In genomic region chr11:44614281-44614680, GRCh38 we compare ENCODE assay signal across 13 cellular contexts. TPM values are rescaled to one million over a fixed set of nuclear protein-coding genes. Genes with fewer than 3 reads are reported as not detected.
DNase-seq lines count a peak whose midpoint lies in the region; TF ChIP-seq lines count a peak whose summit lies in the region.
"Had no signal": no experiment of that assay in that cellular context is flagged by ENCODE, and none has a peak within 500 bp of the region (broad histone marks: within the 10 kb centered on the region; RNA-seq: fewer than 3 reads in every experiment).

No MANE protein-coding gene starts in this region.

- H2BK5ac ChIP-seq in neuronal stem cell (ENCODE audit: low read length): no peak overlapping the region

- no peak overlapping the region for H2BK12ac ChIP-seq in neuronal stem cell (ENCODE audit: low read length)

- H4K91ac ChIP-seq in neuronal stem cell (ENCODE audit: low read depth, low read length, poor library complexity): no peak overlapping the region

- H2BK120ac ChIP-seq in neuronal stem cell (ENCODE audit: low read depth, low read length): no peak overlapping the region

- H2AK5ac ChIP-seq in neuronal stem cell (ENCODE audit: low read depth, low read length): no peak overlapping the region

- H3K9ac ChIP-seq in neuronal stem cell (ENCODE audit: low read depth, low read length, poor library complexity): no peak overlapping the region

- H2AFZ ChIP-seq in neuronal stem cell (ENCODE audit: low read length): no peak overlapping the region

- no peak overlapping the region for H2BK15ac ChIP-seq in neuronal stem cell (ENCODE audit: low read length)

- CTCF ChIA-PET in CD4-positive, alpha-beta memory T cell (lab: Charles Lee; ENCODE audit: partially characterized antibody): interaction anchor here (1.0 to 10.8 kb wide), 7 partner anchors 10 to 490 kb away, joined by 3 to 699 read pairs (median 5); partner anchors contain the start of gene CD82

- H3K4me1 ChIP-seq in CD4-positive, alpha-beta memory T cell (ENCODE audit: insufficient read depth, low read length): peaks cover 78% of the 10 kb centered on the region
- peaks cover 8 to 30% of the 10 kb centered on the region in 2 donors for H3K4me1 ChIP-seq in ascending aorta
- peaks cover 0 to 5% of the 10 kb centered on the region in 2 donors for H3K4me1 ChIP-seq in neuronal stem cell (ENCODE audit: control insufficient read depth in 2 of 2, insufficient read depth in 1 of 2, low read depth in 1 of 2, low read length in 2 of 2)

- H3K27ac ChIP-seq in CD4-positive, alpha-beta memory T cell (ENCODE audit: low read depth, low read length): peak overlapping the region; percentile 21
- H3K27ac ChIP-seq in ascending aorta: peak overlapping the region; percentile 21 to 54
- H3K27ac ChIP-seq in neuronal stem cell (replicated peaks; ENCODE audit: low read length): no peak overlapping the region
- H3K27ac ChIP-seq: left lung had no signal

- intact Hi-C loops in CD4-positive, alpha-beta memory T cell (cut with micrococcal nuclease): no loop called here
- intact Hi-C loops in ascending aorta (cut with DNase I): loop anchor here (10.0 kb wide), 2 partner anchors 151 to 519 kb away; partner anchors contain the start of gene EXT2

- H3K23ac ChIP-seq in neuronal stem cell (ENCODE audit: low read depth, low read length, poor library complexity): no peak overlapping the region

- H3K4me3 Mint-ChIP-seq in CD4-positive, alpha-beta memory T cell: peak overlapping the region in 2 of 8 donors; percentile 2 to 36
- H3K4me3 Mint-ChIP-seq: natural killer cell had no signal

- H3K4me3 ChIP-seq in CD4-positive, alpha-beta memory T cell (ENCODE audit: low read length in 2 of 2): no peak overlapping the region
- H3K4me3 ChIP-seq in ascending aorta: no peak overlapping the region
- H3K4me3 ChIP-seq in neuronal stem cell (ENCODE audit: low read length in 2 of 2): no peak overlapping the region
- H3K4me3 ChIP-seq: left lung had no signal

- H3K36me3 ChIP-seq in CD4-positive, alpha-beta memory T cell (ENCODE audit: insufficient read depth, low read length): peaks cover 26% of the 10 kb centered on the region
- no peaks in the 10 kb centered on the region for H3K36me3 ChIP-seq in ascending aorta
- peaks cover 0 to 9% of the 10 kb centered on the region in 2 donors for H3K36me3 ChIP-seq in neuronal stem cell (replicated peaks in 1 of 2; ENCODE audit: control insufficient read depth in 2 of 2, insufficient read depth in 2 of 2, low read length in 2 of 2)

- POLR2A ChIA-PET in CD4-positive, alpha-beta memory T cell (lab: Charles Lee; ENCODE audit: partially characterized antibody): interaction anchor here (9.7 to 11.1 kb wide), 2 partner anchors 19 to 50 kb away, joined by 210 to 397 read pairs; partner anchors contain the start of gene CD82

- H3K9me3 Mint-ChIP-seq in CD4-positive, alpha-beta memory T cell: no peaks in the 10 kb centered on the region
- H3K9me3 Mint-ChIP-seq: natural killer cell had no signal

- TF ChIP-seq CTCF in ascending aorta (IDR thresholded peaks at IDR 0.05): no peak

- no peaks in the 10 kb centered on the region for H3K27me3 Mint-ChIP-seq in CD4-positive, alpha-beta memory T cell

- peak overlapping the region; percentile 32 for H3K18ac ChIP-seq in neuronal stem cell (ENCODE audit: low read length)

- no peak for DNase-seq in CD4-positive, alpha-beta memory T cell
- DNase-seq in OCI-M2 (lab: John Stamatoyannopoulos, UW; ENCODE audit: unreplicated experiment) (peak; percentile 3), ascending aorta (ENCODE audit: low spot score in 2 of 2) (no peak), neuronal stem cell (ENCODE audit: low spot score) (no peak), NCI-H524 treated with DMSO at 0.1 percent for 48 hours (lab: John Stamatoyannopoulos, UW) (no peak), DMS114 treated with DMSO at 0.1 percent for 48 hours (lab: John Stamatoyannopoulos, UW; ENCODE audit: unreplicated experiment) (no peak), NCI-H1694 treated with DMSO at 0.1 percent for 48 hours (lab: John Stamatoyannopoulos, UW) (no peak)
- DNase-seq: activated CD4-positive, alpha-beta T cell treated with anti-CD3 and anti-CD28 coated beads, Interleukin-2, amount 50 U/mL, for 1 hour; effector CD8-positive, alpha-beta T cell; left lung; natural killer cell; stimulated activated CD4-positive, alpha-beta T cell treated with anti-CD3 and anti-CD28 coated beads, Interleukin-15, amount 100 ng/mL, for 24 hours had no signal

- peak overlapping the region; percentile 79 to 93 (median 91) for H3K27ac Mint-ChIP-seq in CD4-positive, alpha-beta memory T cell

- 100% methylated on average over 1 of the region's 7 CpGs; no CpG with 5 or more reads in 1 of the 2 donors for WGBS in neuronal stem cell (ENCODE audit: extremely low coverage in 2 of 2, insufficient read length in 2 of 2, insufficient replicate concordance in 1 of 2), 2 donors

- H3K9me3 ChIP-seq in CD4-positive, alpha-beta memory T cell (ENCODE audit: control insufficient read depth in 1 of 2, low read length in 2 of 2): no peaks in the 10 kb centered on the region
- H3K9me3 ChIP-seq in ascending aorta (no peaks in the 10 kb centered on the region), neuronal stem cell (replicated peaks in 1 of 2; ENCODE audit: control insufficient read depth in 2 of 2, insufficient read depth in 1 of 2, low read depth in 1 of 2, low read length in 2 of 2) (no peaks in the 10 kb centered on the region)
- H3K9me3 ChIP-seq: left lung had no signal

- no peaks in the 10 kb centered on the region for H3K79me1 ChIP-seq in neuronal stem cell (ENCODE audit: low read depth, low read length)

- peaks cover 26 to 54% of the 10 kb centered on the region in 2 donors for H3K36me3 Mint-ChIP-seq in CD4-positive, alpha-beta memory T cell
- H3K36me3 Mint-ChIP-seq: natural killer cell had no signal

- no peak overlapping the region for H3K14ac ChIP-seq in neuronal stem cell (ENCODE audit: low read length)

- no peak overlapping the region for H4K8ac ChIP-seq in neuronal stem cell (ENCODE audit: low read depth, low read length)

- H3K4me1 Mint-ChIP-seq in CD4-positive, alpha-beta memory T cell: peaks cover 40 to 80% (median 66%) of the 10 kb centered on the region in 4 donors

- H3K4ac ChIP-seq in neuronal stem cell (ENCODE audit: low read length): no peak overlapping the region

- no peaks in the 10 kb centered on the region for H3K27me3 ChIP-seq in CD4-positive, alpha-beta memory T cell (ENCODE audit: insufficient read depth, low read length)
- no peaks in the 10 kb centered on the region for H3K27me3 ChIP-seq in ascending aorta
- peaks cover 0 to 9% (median 0%) of the 10 kb centered on the region in 3 experiments for H3K27me3 ChIP-seq in neuronal stem cell (ENCODE audit: control insufficient read depth in 3 of 3, insufficient read depth in 3 of 3, low read depth in 1 of 3, low read length in 3 of 3)
- H3K27me3 ChIP-seq: left lung had no signal

- no peak overlapping the region for H3K4me2 ChIP-seq in neuronal stem cell (ENCODE audit: insufficient read depth, low read length, poor library complexity, severe bottlenecking)

RNA-seq across cellular contexts. Expression of gene CD82, which starts 48.8 kb away (rescaled TPM):
- 100 to 1,000 TPM; 130 to 133 TPM for total RNA-seq in CD4-positive, alpha-beta memory T cell
- 100 to 1,000 TPM; 250 to 260 TPM for polyA plus RNA-seq in CD4-positive, alpha-beta memory T cell
- total RNA-seq in ascending aorta: 28.3 TPM
- polyA plus RNA-seq in neuronal stem cell (2013, experiment 1 of 2): 51.9 TPM
- 51.1 TPM for polyA plus RNA-seq in neuronal stem cell (2013, experiment 2 of 2)
- total RNA-seq: HepG2 had no signal
